Comparison of ENCODE assay signal across 15 cellular contexts in genomic region chr4:27057053-27057452, GRCh38.
A peak's percentile ranks its signal among the peaks of the same experiment; 100 is the strongest.
DNase-seq lines count a peak whose midpoint lies in the region; ATAC-seq and TF ChIP-seq lines count a peak whose summit lies in the region.
"Had no signal": no experiment of that assay in that cellular context is flagged by ENCODE, and none has a peak within 500 bp of the region (broad histone marks: within the 10 kb centered on the region; RNA-seq: fewer than 3 reads in every experiment).

No MANE protein-coding gene starts in this region.

- H3K27me3 ChIP-seq in esophagus muscularis mucosa = peaks cover 0 to 3% (median 0%) of the 10 kb centered on the region in 4 donors

- intact Hi-C loops in esophagus muscularis mucosa (cut with DNase I) (no loop called here), mucosa of descending colon (cut with DNase I, micrococcal nuclease) (loop anchor here in 1 of 2 donors (10.0 kb wide), 1 partner anchor 68 kb away; no protein-coding TSS in a partner anchor)

- peaks cover 1% of the 10 kb centered on the region for H3K36me3 Mint-ChIP-seq in progenitor cell of endocrine pancreas (ENCODE audit: insufficient read depth)

- TF ChIP-seq CTCF in esophagus muscularis mucosa (IDR thresholded peaks at IDR 0.05) (no peak), mucosa of descending colon (IDR thresholded peaks at IDR 0.05) (no peak), progenitor cell of endocrine pancreas (IDR thresholded peaks at IDR 0.05; ENCODE audit: unreplicated experiment) (no peak)

- no peaks in the 10 kb centered on the region for H3K9me3 ChIP-seq in esophagus muscularis mucosa
- no peaks in the 10 kb centered on the region for H3K9me3 ChIP-seq in mucosa of descending colon
- H3K9me3 ChIP-seq: A549, Caco-2 had no signal

- no peak overlapping the region for H3K27ac ChIP-seq in esophagus muscularis mucosa (replicated peaks in 1 of 4)
- H3K27ac ChIP-seq: 22Rv1, A549, C4-2B had no signal

- peak; percentile 83 for DNase-seq in HT-29 (ENCODE audit: low spot score)
- DNase-seq in esophagus muscularis mucosa (ENCODE audit: extremely low spot score) = peak; percentile 14
- DNase-seq in mucosa of descending colon = peak in 1 of 3 donors; percentile 44
- DNase-seq in progenitor cell of endocrine pancreas (ENCODE audit: low spot score, unreplicated experiment) = no peak
- no peak for DNase-seq in germinal center (ENCODE audit: low spot score)
- DNase-seq: AML-193; Caco-2; CD4-positive, alpha-beta T cell; H9 had no signal

- TF ChIP-seq EP300 in esophagus muscularis mucosa (IDR thresholded peaks at IDR 0.05) = no peak

- no peak overlapping the region for H3K4me3 ChIP-seq in esophagus muscularis mucosa
- no peak overlapping the region for H3K4me3 ChIP-seq in mucosa of descending colon
- H3K4me3 ChIP-seq: A549 had no signal

- peaks cover 21% of the 10 kb centered on the region for H3K4me1 Mint-ChIP-seq in progenitor cell of endocrine pancreas (ENCODE audit: low read depth)

- peak overlapping the region; percentile 39 for H3K27ac Mint-ChIP-seq in progenitor cell of endocrine pancreas
- H3K27ac Mint-ChIP-seq: CD4-positive, alpha-beta T cell; H9 had no signal

- H3K9me3 Mint-ChIP-seq in progenitor cell of endocrine pancreas (ENCODE audit: low read depth) = peaks cover 6% of the 10 kb centered on the region
- H3K9me3 Mint-ChIP-seq: CD4-positive, alpha-beta T cell; H9 had no signal

- peaks cover 3% of the 10 kb centered on the region for H3K27me3 Mint-ChIP-seq in progenitor cell of endocrine pancreas

- ATAC-seq in mucosa of descending colon (peak; percentile 94), HG03432 (IDR thresholded peaks at IDR 0.05; ENCODE audit: unreplicated experiment) (no peak), GM21423 (IDR thresholded peaks at IDR 0.05; ENCODE audit: unreplicated experiment) (no peak), GM18505 (IDR thresholded peaks at IDR 0.05; ENCODE audit: unreplicated experiment) (no peak)
- ATAC-seq: A549 had no signal

- H3K4me1 ChIP-seq in esophagus muscularis mucosa (no peaks in the 10 kb centered on the region), mucosa of descending colon (ENCODE audit: low read depth) (no peaks in the 10 kb centered on the region)
- H3K4me1 ChIP-seq: A549, Caco-2 had no signal

- H3K4me3 Mint-ChIP-seq in progenitor cell of endocrine pancreas (ENCODE audit: low read depth) = no peak overlapping the region
- H3K4me3 Mint-ChIP-seq: CD4-positive, alpha-beta T cell; H9 had no signal

- H3K36me3 ChIP-seq in esophagus muscularis mucosa (no peaks in the 10 kb centered on the region), mucosa of descending colon (ENCODE audit: low read depth) (no peaks in the 10 kb centered on the region)

- WGBS in esophagus muscularis mucosa = 86% methylated on average over 10 of the region's 10 CpGs

- no peak for TF ChIP-seq POLR2A in esophagus muscularis mucosa (IDR thresholded peaks at IDR 0.05; ENCODE audit: low read depth)
- no peak for TF ChIP-seq POLR2A in GM18505 (IDR thresholded peaks at IDR 0.05; ENCODE audit: borderline replicate concordance, extremely low read depth, insufficient read depth, insufficient read length)

Comparison
In these comparisons a context has a peak if more than half of its experiments do, and no peak if none do; other contexts are left out.
1. DNase-seq: peak in HT-29 (single experiment) and esophagus muscularis mucosa (single experiment); none in progenitor cell of endocrine pancreas (single experiment) and germinal center (single experiment).